8 cellular contexts compared by ENCODE assay signal in the genomic region with DNA sequence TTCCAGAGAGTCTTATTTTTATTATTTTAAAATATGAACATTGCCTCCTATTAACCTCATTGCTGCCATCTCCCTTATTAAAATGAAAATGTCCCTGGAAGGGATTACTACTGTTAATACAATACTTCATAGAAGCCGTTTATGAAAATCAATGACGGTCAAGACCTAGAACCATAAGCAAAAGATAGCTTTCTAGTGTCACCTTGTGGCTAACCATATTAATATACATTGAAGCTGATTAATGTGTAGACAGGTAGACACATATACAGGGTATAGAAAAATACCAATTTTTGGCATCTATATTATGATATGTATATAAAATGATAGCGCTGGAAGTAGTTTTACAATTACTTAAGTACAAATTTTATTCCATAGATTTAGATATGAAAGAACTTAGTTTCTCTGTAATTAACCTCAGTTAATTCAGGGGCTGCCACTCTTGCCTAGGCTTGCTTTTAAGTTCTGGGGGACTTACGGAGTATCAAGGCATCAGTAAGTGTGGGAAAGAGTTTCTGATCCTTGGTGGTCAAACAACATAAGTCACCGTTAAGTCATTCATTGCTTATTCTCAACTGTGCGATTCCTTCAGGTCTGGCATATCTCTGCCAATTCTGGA. TPM values are rescaled to one million over a fixed set of nuclear protein-coding genes. Genes with fewer than 3 reads are reported as not detected.
A peak's percentile ranks its signal among the peaks of the same experiment; 100 is the strongest.
DNase-seq lines count a peak whose midpoint lies in the region; ATAC-seq and TF ChIP-seq lines count a peak whose summit lies in the region.

No MANE protein-coding gene starts in this region.

- H3K9me3 ChIP-seq in left ventricle myocardium inferior (replicated peaks): no peaks in the 10 kb centered on the region

- intact Hi-C loops in left ventricle myocardium inferior (cut with micrococcal nuclease) (loop anchor here (2.0 to 10.0 kb wide), 3 partner anchors 132 to 516 kb away; no protein-coding TSS in a partner anchor), cardiac septum (cut with DNase I) (loop anchor here (5.0 kb wide), 3 partner anchors 309 to 514 kb away; no protein-coding TSS in a partner anchor)

- ATAC-seq in HG02678 (IDR thresholded peaks at IDR 0.05; ENCODE audit: unreplicated experiment) (no peak), HG02588 (IDR thresholded peaks at IDR 0.05; ENCODE audit: unreplicated experiment) (no peak)

- peaks cover 3% of the 10 kb centered on the region for H3K27me3 ChIP-seq in left ventricle myocardium inferior (ENCODE audit: low read depth)

- H3K36me3 ChIP-seq in left ventricle myocardium inferior: peaks cover 7% of the 10 kb centered on the region

- H3K4me1 ChIP-seq in left ventricle myocardium inferior: peaks cover 26% of the 10 kb centered on the region

- H3K4me3 ChIP-seq in left ventricle myocardium inferior: no peak overlapping the region
- H3K4me3 ChIP-seq in epithelial cell of esophagus (ENCODE audit: low read length): no peak overlapping the region

- DNase-seq in left ventricle myocardium inferior: no peak
- DNase-seq in cardiac septum (ENCODE audit: low spot score): no peak
- peak; percentile 11 for DNase-seq in NCI-H748 treated with DMSO at 0.1 percent for 48 hours (lab: John Stamatoyannopoulos, UW)
- peak; percentile 71 for DNase-seq in epithelial cell of esophagus (ENCODE audit: low read depth)
- no peak for DNase-seq in mucosa of gallbladder (ENCODE audit: low spot score)
- no peak for DNase-seq in NCI-H1930 (lab: John Stamatoyannopoulos, UW)

- no peak overlapping the region for H3K27ac ChIP-seq in left ventricle myocardium inferior (replicated peaks)

- TF ChIP-seq CTCF in left ventricle myocardium inferior (IDR thresholded peaks at IDR 0.05; ENCODE audit: borderline replicate concordance) (peak; percentile 57), epithelial cell of esophagus (IDR thresholded peaks at IDR 0.05; ENCODE audit: insufficient read depth, low read depth, low read length, missing control alignments) (peak; percentile 49)

RNA-seq across cellular contexts. Expression of gene YTHDC2, which starts 2.5 kb away (rescaled TPM):
- total RNA-seq in left ventricle myocardium inferior (13.6 TPM), cardiac septum (15.6 TPM), mucosa of gallbladder (20.3 TPM)

RNA-seq across cellular contexts. Expression of gene MCC, which starts 22.7 kb away (rescaled TPM):
- 31.6 TPM for total RNA-seq in left ventricle myocardium inferior
- total RNA-seq in cardiac septum: 17.7 TPM
- total RNA-seq in mucosa of gallbladder: 12.2 TPM

Comparison
In these comparisons a context has a peak if more than half of its experiments do, and no peak if none do; other contexts are left out.
1. DNase-seq: peak in NCI-H748 treated with DMSO at 0.1 percent for 48 hours (single experiment) and epithelial cell of esophagus (single experiment); none in left ventricle myocardium inferior (single experiment), cardiac septum (single experiment), mucosa of gallbladder (single experiment) and NCI-H1930 (0 of 2).